ENCODE assay signal across 24 cellular contexts in the genomic region with DNA sequence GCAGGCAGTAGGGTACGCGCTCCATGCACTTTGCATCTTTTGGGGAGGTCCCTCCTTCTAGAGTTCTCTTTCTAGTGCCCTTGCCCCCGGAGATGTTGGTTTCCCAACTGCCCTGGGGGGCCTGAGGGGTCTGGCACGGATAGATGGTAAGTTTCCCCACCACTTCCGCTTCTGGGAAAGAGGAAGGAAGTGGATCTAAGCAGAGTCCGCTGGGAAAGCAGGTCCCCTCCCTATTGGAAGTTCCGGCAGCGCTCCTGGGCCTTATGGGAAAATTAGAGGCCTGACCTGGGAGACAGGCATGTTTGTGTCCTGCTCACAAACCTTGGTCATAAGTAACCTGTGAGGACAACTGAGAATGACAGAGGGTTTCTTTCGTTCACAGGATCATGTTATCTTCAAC.
"Had no signal": no experiment of that assay in that cellular context is flagged by ENCODE, and none has a peak within 500 bp of the region (broad histone marks: within the 10 kb centered on the region; RNA-seq: fewer than 3 reads in every experiment).

No MANE protein-coding gene starts in this region.

- ATAC-seq: activated CD4-positive, alpha-beta T cell treated with anti-CD3 and anti-CD28 coated beads for 36 hours; foreskin keratinocyte; left lobe of liver; lower lobe of right lung; naive thymus-derived CD8-positive, alpha-beta T cell; pancreas; psoas muscle had no signal

- H3K4me3 Mint-ChIP-seq: activated CD4-positive, alpha-beta T cell treated with anti-CD3 and anti-CD28 coated beads for 36 hours; activated naive CD8-positive, alpha-beta T cell treated with anti-CD3 and anti-CD28 coated beads for 36 hours; immature natural killer cell; mesothelial cell of epicardium; naive thymus-derived CD8-positive, alpha-beta T cell; WTC11 had no signal

- H3K27ac Mint-ChIP-seq: activated CD4-positive, alpha-beta T cell treated with anti-CD3 and anti-CD28 coated beads for 36 hours; activated naive CD8-positive, alpha-beta T cell treated with anti-CD3 and anti-CD28 coated beads for 36 hours; immature natural killer cell; mesothelial cell of epicardium; naive thymus-derived CD8-positive, alpha-beta T cell; WTC11 had no signal

- H3K9me3 Mint-ChIP-seq: activated naive CD8-positive, alpha-beta T cell treated with anti-CD3 and anti-CD28 coated beads for 36 hours; mesothelial cell of epicardium had no signal

- H3K27me3 Mint-ChIP-seq: activated naive CD8-positive, alpha-beta T cell treated with anti-CD3 and anti-CD28 coated beads for 36 hours had no signal

- H3K36me3 Mint-ChIP-seq: activated naive CD8-positive, alpha-beta T cell treated with anti-CD3 and anti-CD28 coated beads for 36 hours; immature natural killer cell; mesothelial cell of epicardium; WTC11 had no signal

- H3K4me3 ChIP-seq: cardiac muscle cell, lower lobe of right lung, pancreas, psoas muscle, right atrium auricular region, spleen, tibial artery had no signal

- H3K4me1 Mint-ChIP-seq: activated CD4-positive, alpha-beta T cell treated with anti-CD3 and anti-CD28 coated beads for 36 hours; immature natural killer cell; naive thymus-derived CD8-positive, alpha-beta T cell had no signal

- H3K4me1 ChIP-seq: foreskin keratinocyte, pancreas, psoas muscle had no signal

- H3K27ac ChIP-seq: cardiac muscle cell, foreskin keratinocyte, lower lobe of right lung, neutrophil, pancreas, psoas muscle, right atrium auricular region, spleen, tibial artery had no signal

- DNase-seq: activated CD4-positive, alpha-beta T cell treated with anti-CD3 and anti-CD28 coated beads for 36 hours; activated CD4-positive, alpha-beta T cell treated with anti-CD3 and anti-CD28 coated beads, Interleukin-2, amount 50 U/mL, for 4 hours; activated naive CD4-positive, alpha-beta T cell treated with Interleukin-2 at 50 U/mL for 16 hours; activated naive CD8-positive, alpha-beta T cell treated with anti-CD3 and anti-CD28 coated beads for 36 hours; activated T-cell treated with anti-CD3 and anti-CD28 coated beads, Interleukin-2, amount 50 U/mL, for 48 hours; amniotic stem cell; effector memory CD4-positive, alpha-beta T cell; foreskin keratinocyte; immature natural killer cell; lower lobe of right lung; naive thymus-derived CD8-positive, alpha-beta T cell; pancreas; psoas muscle; spleen; stimulated activated CD4-positive, alpha-beta T cell treated with anti-CD3 and anti-CD28 coated beads, Interleukin-4, amount 100 ng/mL, for 1 hour; stimulated activated naive CD4-positive, alpha-beta T cell; T-helper 1 cell; tibial artery had no signal

- H3K9me3 ChIP-seq: lower lobe of right lung, neutrophil, pancreas, psoas muscle, right atrium auricular region, spleen, tibial artery had no signal

- H3K27me3 ChIP-seq: cardiac muscle cell, foreskin keratinocyte, neutrophil, pancreas, right atrium auricular region, spleen, tibial artery had no signal

- FAIRE-seq: pancreas had no signal

- H3K36me3 ChIP-seq: cardiac muscle cell, lower lobe of right lung, neutrophil, pancreas, right atrium auricular region, spleen, tibial artery had no signal
